Comparison of ENCODE assay signal across 22 cellular contexts in the genomic region with DNA sequence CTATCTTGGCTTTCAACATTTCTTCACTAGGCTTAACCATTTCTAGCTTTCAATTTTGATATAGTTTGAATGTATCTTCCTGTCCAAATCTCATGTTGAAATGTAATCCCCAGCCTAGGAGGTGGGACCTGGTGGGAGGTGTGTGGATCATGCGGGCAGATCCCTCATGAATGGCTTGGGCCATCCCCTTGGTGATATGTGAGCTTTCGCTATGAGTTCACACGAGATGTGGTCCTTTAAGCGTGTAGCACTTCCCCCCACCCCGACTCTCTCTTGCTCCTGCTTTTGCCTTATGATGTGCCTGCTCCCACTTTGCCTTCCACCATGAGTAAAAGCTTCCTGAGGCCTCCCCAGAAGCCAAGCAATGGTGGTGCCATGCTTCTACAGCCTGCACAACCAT. TPM values are rescaled to one million over a fixed set of nuclear protein-coding genes. Genes with fewer than 3 reads are reported as not detected.
DNase-seq lines count a peak whose midpoint lies in the region; ATAC-seq and TF ChIP-seq lines count a peak whose summit lies in the region.
"Had no signal": no experiment of that assay in that cellular context is flagged by ENCODE, and none has a peak within 500 bp of the region (broad histone marks: within the 10 kb centered on the region; RNA-seq: fewer than 3 reads in every experiment).

No MANE protein-coding gene starts in this region.

- H3K27ac ChIP-seq in OCI-LY7 (ENCODE audit: low read depth, low read length, poor library complexity, severe bottlenecking), result no peak overlapping the region
- no peak overlapping the region for H3K27ac ChIP-seq in Peyer's patch
- H3K27ac ChIP-seq: prostate gland, skin epidermis, upper lobe of right lung, WERI-Rb-1 had no signal

- no TSS peak for BruUV-seq in OCI-LY7 (replicated peaks; lab: Mats Ljungman, UMichigan)

- CTCF ChIA-PET in OCI-LY7 (lab: Charles Lee; ENCODE audit: unreplicated experiment), result no interaction called here

- H3K9me2 ChIP-seq in OCI-LY7 (ENCODE audit: insufficient read depth, low read length), result no peaks in the 10 kb centered on the region

- H3K4me2 ChIP-seq in OCI-LY7 (ENCODE audit: low read length), result no peak overlapping the region

- ATAC-seq in GM18868 (IDR thresholded peaks at IDR 0.05; ENCODE audit: unreplicated experiment) (peak; percentile 97), GM21528 (IDR thresholded peaks at IDR 0.05; ENCODE audit: low FRiP score, unreplicated experiment) (peak; percentile 55), HG02884 (IDR thresholded peaks at IDR 0.05; ENCODE audit: unreplicated experiment) (peak; percentile 79), HG03521 (IDR thresholded peaks at IDR 0.05; ENCODE audit: unreplicated experiment) (no peak)
- ATAC-seq: upper lobe of right lung had no signal

- H3K4me1 ChIP-seq in OCI-LY7 (ENCODE audit: insufficient read depth, low read length, poor library complexity, severe bottlenecking), result peaks cover 4% of the 10 kb centered on the region
- no peaks in the 10 kb centered on the region for H3K4me1 ChIP-seq in Peyer's patch
- H3K4me1 ChIP-seq: prostate gland, upper lobe of right lung had no signal

- POLR2A ChIA-PET in OCI-LY7 (lab: Charles Lee), result interaction anchor here (0.6 to 1.4 kb wide), 4 partner anchors 8 to 69 kb away, joined by 3 to 4 read pairs (median 4); a partner anchor contains a TSS

- peaks cover 16% of the 10 kb centered on the region for H3K9me3 ChIP-seq in OCI-LY7 (ENCODE audit: low read length)
- no peaks in the 10 kb centered on the region for H3K9me3 ChIP-seq in Peyer's patch
- H3K9me3 ChIP-seq: prostate gland had no signal

- H3K36me3 ChIP-seq in OCI-LY7 (ENCODE audit: insufficient read depth, low read length) (no peaks in the 10 kb centered on the region), Peyer's patch (no peaks in the 10 kb centered on the region)
- H3K36me3 ChIP-seq: prostate gland, upper lobe of right lung, WERI-Rb-1 had no signal

- intact Hi-C loops in OCI-LY7 (cut with micrococcal nuclease; ENCODE audit: unreplicated experiment), result no loop called here

- no peak for TF ChIP-seq POLR2A in Peyer's patch (IDR thresholded peaks at IDR 0.05)

- no peak for TF ChIP-seq CTCF in OCI-LY7 (conservative IDR thresholded peaks at IDR 0.05; ENCODE audit: low read length)
- TF ChIP-seq CTCF in Peyer's patch (IDR thresholded peaks at IDR 0.05), result no peak

- H2AFZ ChIP-seq in OCI-LY7 (ENCODE audit: low read length), result peak overlapping the region; percentile 59

- H4K20me1 ChIP-seq in OCI-LY7 (ENCODE audit: insufficient read depth, low read length), result no peaks in the 10 kb centered on the region

- no peaks in the 10 kb centered on the region for H3K79me2 ChIP-seq in OCI-LY7 (ENCODE audit: insufficient read depth, low read depth, low read length)

- H3K27me3 ChIP-seq in Peyer's patch, result no peaks in the 10 kb centered on the region
- H3K27me3 ChIP-seq: upper lobe of right lung had no signal

- H3K4me3 ChIP-seq in OCI-LY7 (ENCODE audit: low read depth, low read length, poor library complexity, severe bottlenecking), result no peak overlapping the region
- no peak overlapping the region for H3K4me3 ChIP-seq in Peyer's patch
- H3K4me3 ChIP-seq: prostate gland, skin epidermis, upper lobe of right lung had no signal

- no peak for DNase-seq in OCI-LY7 (ENCODE audit: low spot score)
- no peak for DNase-seq in stimulated activated naive CD4-positive, alpha-beta T cell treated with Interleukin-2 at 50 U/mL for 16 hours (lab: John Stamatoyannopoulos, UW)
- DNase-seq in Peyer's patch, result no peak
- no peak for DNase-seq in HPDE6-E6E7 (ENCODE audit: extremely low spot score)
- DNase-seq: activated CD4-positive, alpha-beta memory T cell treated with anti-CD3 and anti-CD28 coated beads for 36 hours; activated T-cell treated with anti-CD3 and anti-CD28 coated beads, Interleukin-2, amount 50 U/mL, for 48 hours; CD4-positive, alpha-beta memory T cell; DMS79; foreskin melanocyte; NCI-H1105 treated with DMSO at 0.1 percent for 48 hours; NCI-H524; nephron progenitor cell; stimulated activated CD4-positive, alpha-beta T cell treated with anti-CD3 and anti-CD28 coated beads, Interleukin-2, amount 100 ng/mL, for 48 hours; T-helper 2 cell; upper lobe of right lung; WERI-Rb-1 had no signal

RNA-seq across cellular contexts. Expression of a gene that starts 40.6 kb away (rescaled TPM):
- total RNA-seq in OCI-LY7 (2014; rRNA removed; shearing (Covaris generic)), result 73.8 and 89.7 TPM in 2 replicates
- total RNA-seq in OCI-LY7 (2022), result 113 and 128 TPM in 2 replicates
- total RNA-seq in Peyer's patch, result 10 to 100 TPM; 25.6 to 31.4 (median 27.4) TPM

RNA-seq across cellular contexts. Expression of a gene that starts 46.4 kb away (rescaled TPM):
- not detected in 2 replicates for total RNA-seq in OCI-LY7 (2014; rRNA removed; shearing (Covaris generic))
- not detected in 2 replicates for total RNA-seq in OCI-LY7 (2022)
- total RNA-seq in Peyer's patch, result 10 to 100 TPM; 19.4 to 25.7 (median 22.0) TPM

Comparison
In these comparisons a context has a peak if more than half of its experiments do, and no peak if none do; other contexts are left out.
1. RNA of a gene that starts 46.4 kb away (total RNA-seq): 19.4 to 25.7 TPM in Peyer's patch; not detected in OCI-LY7; every median in the first group is over 10 times any median in the second.